ENCODE assay signal across 19 cellular contexts in the genomic region with DNA sequence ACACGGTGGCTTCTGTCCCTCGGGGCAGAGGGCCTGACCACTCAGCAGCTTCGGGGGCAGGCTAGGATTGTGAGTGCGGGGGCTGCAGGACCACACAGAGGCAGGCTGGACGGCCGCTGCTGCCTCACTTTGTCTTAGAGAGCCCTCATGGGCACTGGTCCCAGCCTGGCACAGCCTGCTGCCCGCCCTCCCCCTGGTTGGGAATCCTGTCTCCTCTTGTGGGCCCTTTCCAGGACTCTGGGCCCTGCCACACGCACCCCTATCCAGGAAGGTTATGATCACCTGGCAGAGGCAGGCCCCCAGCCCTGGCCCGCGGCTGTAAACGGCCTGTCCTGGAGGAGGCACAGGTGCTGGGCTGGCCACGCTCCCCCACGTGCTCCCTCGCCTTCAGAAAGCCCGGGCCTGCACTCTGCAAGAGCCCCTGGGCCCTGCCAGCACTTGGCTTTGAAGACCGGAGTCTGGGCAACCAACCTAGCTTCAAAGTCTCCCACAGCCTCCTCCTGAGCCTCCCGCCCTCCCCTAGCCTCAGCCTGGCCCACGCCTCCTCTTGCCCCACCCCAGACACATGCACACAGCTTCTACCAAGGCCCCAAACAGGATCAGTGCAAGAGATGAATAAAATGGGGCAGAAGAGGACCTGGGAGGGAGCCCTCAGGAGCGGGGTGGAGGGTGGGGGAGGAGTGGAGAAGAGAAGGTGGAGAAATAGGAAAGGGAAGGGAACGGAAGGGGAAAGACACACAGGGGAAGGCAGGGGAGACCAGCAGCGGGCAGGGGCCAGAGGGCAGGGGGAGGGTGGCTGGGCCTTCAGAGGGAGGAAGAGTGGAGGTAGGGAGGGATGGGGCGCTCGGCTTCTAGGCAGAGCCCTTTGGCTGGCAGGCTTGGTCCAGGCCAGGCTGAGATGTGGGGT. TPM values are rescaled to one million over a fixed set of nuclear protein-coding genes. Genes with fewer than 3 reads are reported as not detected.
DNase-seq lines count a peak whose midpoint lies in the region; ATAC-seq and TF ChIP-seq lines count a peak whose summit lies in the region.
"Had no signal": no experiment of that assay in that cellular context is flagged by ENCODE, and none has a peak within 500 bp of the region (broad histone marks: within the 10 kb centered on the region; RNA-seq: fewer than 3 reads in every experiment).

No MANE protein-coding gene starts in this region.

- no peak overlapping the region for H3K27ac ChIP-seq in osteoblast (ENCODE audit: low read depth, low read length)
- no peak overlapping the region for H3K27ac ChIP-seq in upper lobe of right lung
- H3K27ac ChIP-seq: KMS-11, SJCRH30 had no signal

- peaks cover 39% of the 10 kb centered on the region for H3K4me1 Mint-ChIP-seq in brain

- TF ChIP-seq CTCF in brain (conservative IDR thresholded peaks at IDR 0.05), result no peak
- TF ChIP-seq CTCF in osteoblast (IDR thresholded peaks at IDR 0.05; ENCODE audit: extremely low read depth, low read depth, low read length), result no peak
- no peak for TF ChIP-seq CTCF in upper lobe of right lung (IDR thresholded peaks at IDR 0.05)
- no peak for TF ChIP-seq CTCF in foreskin fibroblast (IDR thresholded peaks at IDR 0.05; ENCODE audit: low read depth, low read length)

- no peaks in the 10 kb centered on the region for H3K79me2 ChIP-seq in osteoblast (ENCODE audit: insufficient read depth, low read length)

- H3K27me3 ChIP-seq in H7 (ENCODE audit: control insufficient read depth, insufficient read depth, low read length), result peaks cover 9% of the 10 kb centered on the region
- H3K27me3 ChIP-seq in osteoblast (ENCODE audit: insufficient read depth, low read length), result peaks cover 9% of the 10 kb centered on the region
- peaks cover 9% of the 10 kb centered on the region for H3K27me3 ChIP-seq in upper lobe of right lung
- H3K27me3 ChIP-seq: SJCRH30 had no signal

- no peak overlapping the region for H2AFZ ChIP-seq in osteoblast (ENCODE audit: low read length)
- H2AFZ ChIP-seq: GM23338 had no signal

- H3K27ac Mint-ChIP-seq in brain, result peak overlapping the region in 3 of 5 experiments; percentile 56 to 58 (median 56)
- H3K27ac Mint-ChIP-seq: CD4-positive, alpha-beta T cell; GM23338; HFFc6 had no signal

- intact Hi-C loops in left cardiac atrium (cut with DNase I), result no loop called here
- intact Hi-C loops in upper lobe of right lung (cut with DNase I), result no loop called here

- DNase-seq in H7 (peak; percentile 66), left cardiac atrium (no peak), osteoblast (ENCODE audit: insufficient read length, low spot score, missing footprints) (peak; percentile 90), upper lobe of right lung (no peak), foreskin fibroblast (no peak)
- DNase-seq: AML-193; Calu3; CD4-positive, alpha-beta T cell; HFFc6; NCI-H1105; NCI-H187; NCI-H524; SJCRH30 had no signal

- ATAC-seq in left cardiac atrium, result peak; percentile 16 to 24
- no peak for ATAC-seq in HG02571 (IDR thresholded peaks at IDR 0.05; ENCODE audit: unreplicated experiment)
- no peak for ATAC-seq in GM18909 (IDR thresholded peaks at IDR 0.05; ENCODE audit: poor library complexity, unreplicated experiment)
- no peak for ATAC-seq in upper lobe of right lung
- ATAC-seq: GM23338 had no signal

- peaks cover 17% of the 10 kb centered on the region for H3K4me1 ChIP-seq in osteoblast (ENCODE audit: insufficient read depth, low read length)
- H3K4me1 ChIP-seq in upper lobe of right lung, result no peaks in the 10 kb centered on the region

- no peak overlapping the region for H3K4me3 Mint-ChIP-seq in brain
- H3K4me3 Mint-ChIP-seq: CD4-positive, alpha-beta T cell; GM23338; HFFc6 had no signal

- no peaks in the 10 kb centered on the region for H3K36me3 ChIP-seq in H7 (replicated peaks; ENCODE audit: control insufficient read depth, insufficient read depth, low read length)
- H3K36me3 ChIP-seq in osteoblast (ENCODE audit: insufficient read depth, low read length), result no peaks in the 10 kb centered on the region
- no peaks in the 10 kb centered on the region for H3K36me3 ChIP-seq in upper lobe of right lung
- H3K36me3 ChIP-seq: SJCRH30 had no signal

- H3K27me3 Mint-ChIP-seq in brain, result peaks cover 7% of the 10 kb centered on the region

- H3K9me3 Mint-ChIP-seq in brain, result no peaks in the 10 kb centered on the region
- H3K9me3 Mint-ChIP-seq: CD4-positive, alpha-beta T cell; GM23338; HFFc6 had no signal

- no peaks in the 10 kb centered on the region for H4K20me1 ChIP-seq in osteoblast (ENCODE audit: insufficient read depth, low read length)

- H3K9me3 ChIP-seq in osteoblast (ENCODE audit: low read depth, low read length), result no peaks in the 10 kb centered on the region
- no peaks in the 10 kb centered on the region for H3K9me3 ChIP-seq in upper lobe of right lung
- H3K9me3 ChIP-seq: SJCRH30 had no signal

- no peak overlapping the region for H3K4me3 ChIP-seq in H7 (ENCODE audit: insufficient read depth, low read depth, low read length)
- H3K4me3 ChIP-seq in osteoblast (ENCODE audit: insufficient read depth, low read length), result no peak overlapping the region
- H3K4me3 ChIP-seq in upper lobe of right lung, result no peak overlapping the region
- H3K4me3 ChIP-seq in foreskin fibroblast (ENCODE audit: low read depth in 1 of 2, low read length in 2 of 2), result no peak overlapping the region
- H3K4me3 ChIP-seq: GM23338, SJCRH30 had no signal

- H3K36me3 Mint-ChIP-seq in brain, result peaks cover 8% of the 10 kb centered on the region

- H3K4me2 ChIP-seq in osteoblast (ENCODE audit: insufficient read depth, low read length), result no peak overlapping the region
- H3K4me2 ChIP-seq: GM23338, KMS-11 had no signal

RNA-seq across cellular contexts. Expression of a gene that starts 31.0 kb away (rescaled TPM):
- 3.6 and 4.8 TPM in 2 replicates for total RNA-seq in H7 (2014; rRNA removed; shearing (Covaris generic))
- polyA plus RNA-seq in brain (ENCODE audit: insufficient read depth, low read depth, low replicate concordance), result 24.6 TPM
- 10 to 100 TPM; 36.7 to 39.7 TPM for total RNA-seq in left cardiac atrium
- total RNA-seq in osteoblast, result 3.6 and 6.8 TPM in 2 replicates
- total RNA-seq in upper lobe of right lung, result 4.8 TPM
- total RNA-seq: CD4-positive, alpha-beta T cell had no signal

RNA-seq across cellular contexts. Expression of a gene that starts 41.4 kb away (rescaled TPM):
- 2.5 and 2.6 TPM in 2 replicates for total RNA-seq in H7 (2014; rRNA removed; shearing (Covaris generic))
- polyA plus RNA-seq in brain (ENCODE audit: insufficient read depth, low read depth, low replicate concordance), result 5.1 TPM
- total RNA-seq in left cardiac atrium (1 to 10 TPM in 1 of 2 donors, under 1 TPM in 1; 0.74 to 1.1 TPM), osteoblast (under 0.01 TPM in 2 replicates), upper lobe of right lung (0.29 TPM)
- total RNA-seq: Calu3; CD4-positive, alpha-beta T cell; HFFc6; MCF 10A had no signal

Comparison
In these comparisons a context has a peak if more than half of its experiments do, and no peak if none do; other contexts are left out.
1. DNase-seq: peak in H7 (single experiment) and osteoblast (single experiment); none in left cardiac atrium (single experiment), upper lobe of right lung (single experiment) and foreskin fibroblast (0 of 2).
2. ATAC-seq: peak in left cardiac atrium (2 of 2); none in HG02571 (single experiment), GM18909 (single experiment) and upper lobe of right lung (single experiment).